ENCODE assay signal across 12 cellular contexts in genomic region chr4:78845469-78845868, GRCh38.
DNase-seq lines count a peak whose midpoint lies in the region; ATAC-seq and TF ChIP-seq lines count a peak whose summit lies in the region.
"Had no signal": no experiment of that assay in that cellular context is flagged by ENCODE, and none has a peak within 500 bp of the region (broad histone marks: within the 10 kb centered on the region; RNA-seq: fewer than 3 reads in every experiment).

No MANE protein-coding gene starts in this region.

- H3K9me3 Mint-ChIP-seq in activated CD8-positive, alpha-beta T cell treated with anti-CD3 and anti-CD28 coated beads for 36 hours, result no peaks in the 10 kb centered on the region
- H3K9me3 Mint-ChIP-seq in activated CD8-positive, alpha-beta T cell treated with anti-CD3 and anti-CD28 coated beads, Interleukin-2, amount 10 ng/mL, durations not matched to agents 7 days and 5 days (ENCODE audit: insufficient read depth), result peaks cover 9% of the 10 kb centered on the region
- no peaks in the 10 kb centered on the region for H3K9me3 Mint-ChIP-seq in T-cell

- no peak overlapping the region for H3K9ac ChIP-seq in SK-N-SH

- no peaks in the 10 kb centered on the region for H4K20me1 ChIP-seq in SK-N-SH (ENCODE audit: insufficient read depth)

- H3K9me3 ChIP-seq in SK-N-SH, result no peaks in the 10 kb centered on the region
- H3K9me3 ChIP-seq: ovary had no signal

- H3K4me1 Mint-ChIP-seq in activated CD8-positive, alpha-beta T cell treated with anti-CD3 and anti-CD28 coated beads for 36 hours (ENCODE audit: low read depth), result peaks cover 4% of the 10 kb centered on the region
- peaks cover 2% of the 10 kb centered on the region for H3K4me1 Mint-ChIP-seq in activated CD8-positive, alpha-beta T cell treated with anti-CD3 and anti-CD28 coated beads, Interleukin-2, amount 10 ng/mL, durations not matched to agents 7 days and 5 days (ENCODE audit: low read depth)
- peaks cover 0 to 2% (median 0%) of the 10 kb centered on the region in 3 donors for H3K4me1 Mint-ChIP-seq in T-cell

- H3F3A ChIP-seq in SK-N-SH (replicated peaks; ENCODE audit: insufficient read depth), result peaks cover 15% of the 10 kb centered on the region

- POLR2A ChIA-PET in activated CD8-positive, alpha-beta T cell treated with anti-CD3 and anti-CD28 coated beads for 36 hours (lab: Charles Lee), result no interaction called here
- POLR2A ChIA-PET in activated CD8-positive, alpha-beta T cell treated with anti-CD3 and anti-CD28 coated beads, Interleukin-2, amount 10 ng/mL, durations not matched to agents 7 days and 5 days (lab: Charles Lee), result no interaction called here
- POLR2A ChIA-PET in SK-N-SH (lab: Yijun Ruan, JAX), result no interaction called here
- POLR2A ChIA-PET in T-cell (lab: Charles Lee), result no interaction called here

- H3K4me3 Mint-ChIP-seq in activated CD8-positive, alpha-beta T cell treated with anti-CD3 and anti-CD28 coated beads for 36 hours, result no peak overlapping the region
- H3K4me3 Mint-ChIP-seq in activated CD8-positive, alpha-beta T cell treated with anti-CD3 and anti-CD28 coated beads, Interleukin-2, amount 10 ng/mL, durations not matched to agents 7 days and 5 days, result no peak overlapping the region
- H3K4me3 Mint-ChIP-seq in T-cell, result no peak overlapping the region

- no peak for TF ChIP-seq CTCF in activated CD8-positive, alpha-beta T cell treated with anti-CD3 and anti-CD28 coated beads for 36 hours (IDR thresholded peaks at IDR 0.05)
- no peak for TF ChIP-seq CTCF in SK-N-SH (IDR thresholded peaks at IDR 0.05)

- TF ChIP-seq RAD21 in SK-N-SH (IDR thresholded peaks at IDR 0.05; ENCODE audit: low read length), result no peak

- H3K4me3 ChIP-seq in SK-N-SH (ENCODE audit: low read depth in 2 of 2, low read length in 1 of 2), result no peak overlapping the region
- H3K4me3 ChIP-seq: ovary had no signal

- peaks cover 8% of the 10 kb centered on the region for H3K36me3 Mint-ChIP-seq in activated CD8-positive, alpha-beta T cell treated with anti-CD3 and anti-CD28 coated beads for 36 hours (ENCODE audit: low read depth)
- peaks cover 16% of the 10 kb centered on the region for H3K36me3 Mint-ChIP-seq in activated CD8-positive, alpha-beta T cell treated with anti-CD3 and anti-CD28 coated beads, Interleukin-2, amount 10 ng/mL, durations not matched to agents 7 days and 5 days (ENCODE audit: low read depth)
- H3K36me3 Mint-ChIP-seq in T-cell, result peaks cover 20% of the 10 kb centered on the region

- peaks cover 10 to 36% of the 10 kb centered on the region in 2 experiments for H3K36me3 ChIP-seq in SK-N-SH (replicated peaks in 1 of 2; ENCODE audit: control insufficient read depth in 1 of 2, insufficient read depth in 2 of 2, low read length in 1 of 2)
- H3K36me3 ChIP-seq: ovary had no signal

- no peaks in the 10 kb centered on the region; the same call in 1 of the 2 replicates for H3K9me2 ChIP-seq in SK-N-SH

- no peak for DNase-seq in activated CD8-positive, alpha-beta T cell treated with anti-CD3 and anti-CD28 coated beads for 36 hours
- no peak for DNase-seq in activated CD8-positive, alpha-beta T cell treated with anti-CD3 and anti-CD28 coated beads, Interleukin-2, amount 10 ng/mL, durations not matched to agents 7 days and 5 days
- peak; percentile 41 to 86 for DNase-seq in NOMO-1 (lab: John Stamatoyannopoulos, UW; ENCODE audit: unreplicated experiment in 2 of 2)
- DNase-seq in DMS 273 treated with DMSO at 0.1 percent for 48 hours (lab: John Stamatoyannopoulos, UW), result no peak
- no peak for DNase-seq in SK-N-SH
- no peak for DNase-seq in NCI-H1930 (lab: John Stamatoyannopoulos, UW)
- no peak for DNase-seq in T-cell
- DNase-seq: dermis blood vessel endothelial cell, GDM1, ovary, T-helper 1 cell had no signal

- ATAC-seq in activated CD8-positive, alpha-beta T cell treated with anti-CD3 and anti-CD28 coated beads for 36 hours, result peak; percentile 42
- no peak for ATAC-seq in activated CD8-positive, alpha-beta T cell treated with anti-CD3 and anti-CD28 coated beads, Interleukin-2, amount 10 ng/mL, durations not matched to agents 7 days and 5 days
- ATAC-seq in HG02973 (IDR thresholded peaks at IDR 0.05; ENCODE audit: unreplicated experiment) (peak; percentile 90), T-cell (replicated peaks in 1 of 4) (no peak)

- no peak overlapping the region for H3K27ac Mint-ChIP-seq in activated CD8-positive, alpha-beta T cell treated with anti-CD3 and anti-CD28 coated beads for 36 hours
- H3K27ac Mint-ChIP-seq in activated CD8-positive, alpha-beta T cell treated with anti-CD3 and anti-CD28 coated beads, Interleukin-2, amount 10 ng/mL, durations not matched to agents 7 days and 5 days, result no peak overlapping the region
- no peak overlapping the region for H3K27ac Mint-ChIP-seq in T-cell

- CTCF ChIA-PET in activated CD8-positive, alpha-beta T cell treated with anti-CD3 and anti-CD28 coated beads for 36 hours (lab: Charles Lee), result interaction anchor here (1.8 kb wide), 1 partner anchor 19 kb away, joined by 4 read pairs; no protein-coding TSS in a partner anchor
- CTCF ChIA-PET in activated CD8-positive, alpha-beta T cell treated with anti-CD3 and anti-CD28 coated beads, Interleukin-2, amount 10 ng/mL, durations not matched to agents 7 days and 5 days (lab: Charles Lee), result no interaction called here
- CTCF ChIA-PET in SK-N-SH (lab: Yijun Ruan, JAX), result interaction anchor here (0.8 to 1.6 kb wide), 4 partner anchors 12 to 230 kb away, joined by 3 to 5 read pairs (median 3); no protein-coding TSS in a partner anchor
- CTCF ChIA-PET in T-cell (lab: Charles Lee), result interaction anchor here (0.5 to 1.1 kb wide), 4 partner anchors 18 to 522 kb away, joined by 3 read pairs; no protein-coding TSS in a partner anchor

- no peak overlapping the region for H3K27ac ChIP-seq in SK-N-SH (ENCODE audit: low read depth in 2 of 2, low read length in 1 of 2)
- H3K27ac ChIP-seq: ovary had no signal

- no peak overlapping the region for H2AFZ ChIP-seq in SK-N-SH (ENCODE audit: low read depth)

- 98% methylated on average over 2 of the region's 2 CpGs for WGBS in SK-N-SH (ENCODE audit: low lambda C conversion rate)

- TF ChIP-seq EP300 in SK-N-SH (IDR thresholded peaks at IDR 0.05; ENCODE audit: borderline replicate concordance in 1 of 2, low read depth in 1 of 2, low read length in 1 of 2), result no peak

- H3K27me3 ChIP-seq in SK-N-SH (ENCODE audit: insufficient read depth), result no peaks in the 10 kb centered on the region
- H3K27me3 ChIP-seq: ovary had no signal

- H3K79me2 ChIP-seq in SK-N-SH (ENCODE audit: insufficient read depth), result no peaks in the 10 kb centered on the region; the same call in 1 of the 2 replicates

- H3K4me1 ChIP-seq in SK-N-SH (ENCODE audit: control insufficient read depth in 1 of 2, insufficient read depth in 2 of 2, low read depth in 1 of 2, low read length in 1 of 2), result no peaks in the 10 kb centered on the region; a peak in 1 of 4 replicates

- H3K4me2 ChIP-seq in SK-N-SH, result no peak overlapping the region

- H3K27me3 Mint-ChIP-seq in activated CD8-positive, alpha-beta T cell treated with anti-CD3 and anti-CD28 coated beads for 36 hours, result no peaks in the 10 kb centered on the region
- H3K27me3 Mint-ChIP-seq in activated CD8-positive, alpha-beta T cell treated with anti-CD3 and anti-CD28 coated beads, Interleukin-2, amount 10 ng/mL, durations not matched to agents 7 days and 5 days (ENCODE audit: low read depth), result no peaks in the 10 kb centered on the region
- H3K27me3 Mint-ChIP-seq in T-cell, result no peaks in the 10 kb centered on the region

- intact Hi-C loops in activated CD8-positive, alpha-beta T cell treated with anti-CD3 and anti-CD28 coated beads for 36 hours (cut with micrococcal nuclease), result no loop called here

TF ChIP-seq in SK-N-SH, 30 proteins besides CTCF, POLR2A, EP300 and RAD21:
- TF ChIP-seq TCF12 (IDR thresholded peaks at IDR 0.05) (no peak), SIN3A (IDR thresholded peaks at IDR 0.05; ENCODE audit: borderline replicate concordance, low read depth, low read length) (no peak), RXRA (IDR thresholded peaks at IDR 0.05; ENCODE audit: borderline replicate concordance, low read depth) (no peak), ELF1 (IDR thresholded peaks at IDR 0.05) (no peak), MEF2A (IDR thresholded peaks at IDR 0.05; ENCODE audit: borderline replicate concordance, low read depth) (no peak)

Comparison
In these comparisons a context has a peak if more than half of its experiments do, and no peak if none do; other contexts are left out.
1. ATAC-seq: peak in activated CD8-positive, alpha-beta T cell treated with anti-CD3 and anti-CD28 coated beads for 36 hours (single experiment) and HG02973 (single experiment); none in activated CD8-positive, alpha-beta T cell treated with anti-CD3 and anti-CD28 coated beads, Interleukin-2, amount 10 ng/mL, durations not matched to agents 7 days and 5 days (single experiment) and T-cell (0 of 4).
2. DNase-seq: peak in NOMO-1 (2 of 2); none in activated CD8-positive, alpha-beta T cell treated with anti-CD3 and anti-CD28 coated beads for 36 hours (single experiment), activated CD8-positive, alpha-beta T cell treated with anti-CD3 and anti-CD28 coated beads, Interleukin-2, amount 10 ng/mL, durations not matched to agents 7 days and 5 days (single experiment), DMS 273 treated with DMSO at 0.1 percent for 48 hours (single experiment), SK-N-SH (single experiment), NCI-H1930 (0 of 2) and T-cell (0 of 34).